18 cellular contexts compared by ENCODE assay signal in the genomic region with DNA sequence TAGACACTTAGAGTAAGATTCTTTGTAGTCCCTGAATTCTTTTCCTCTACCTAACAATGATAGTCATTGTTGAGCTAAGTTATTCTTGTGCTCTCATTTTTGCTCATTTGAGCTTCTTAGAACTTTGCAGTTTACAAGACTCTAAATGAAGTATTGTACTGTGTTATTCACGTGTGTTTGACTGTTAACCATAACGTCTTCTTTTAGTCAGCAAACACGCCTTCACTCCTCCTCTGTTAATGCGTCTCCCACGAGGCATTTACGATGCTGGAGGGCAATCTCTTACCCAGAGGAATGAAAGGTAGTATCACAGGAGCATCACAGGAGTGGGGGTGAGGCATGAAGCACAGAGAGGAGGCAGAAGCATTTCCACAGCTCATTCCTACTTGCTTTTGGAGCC. TPM values are rescaled to one million over a fixed set of nuclear protein-coding genes. Genes with fewer than 3 reads are reported as not detected.
"Had no signal": no experiment of that assay in that cellular context is flagged by ENCODE, and none has a peak within 500 bp of the region (broad histone marks: within the 10 kb centered on the region; RNA-seq: fewer than 3 reads in every experiment).

No MANE protein-coding gene starts in this region.

- H3K4me1 Mint-ChIP-seq: activated naive CD4-positive, alpha-beta T cell treated with anti-CD3 and anti-CD28 coated beads, Interleukin-2, amount 50 U/mL, for 24 hours; nephron had no signal

- H3K4me1 ChIP-seq: esophagus squamous epithelium, right atrium auricular region had no signal

- H3K27ac ChIP-seq: cardiac muscle cell, dorsolateral prefrontal cortex, esophagus squamous epithelium, right atrium auricular region, skin epidermis had no signal

- H3K4me3 ChIP-seq: cardiac muscle cell, dorsolateral prefrontal cortex, esophagus squamous epithelium, right atrium auricular region, skin epidermis had no signal

- H3K4me3 Mint-ChIP-seq: activated naive CD4-positive, alpha-beta T cell treated with anti-CD3 and anti-CD28 coated beads, Interleukin-2, amount 50 U/mL, for 24 hours; nephron had no signal

- FAIRE-seq: endometrium had no signal

- H3K27ac Mint-ChIP-seq: activated naive CD4-positive, alpha-beta T cell treated with anti-CD3 and anti-CD28 coated beads, Interleukin-2, amount 50 U/mL, for 24 hours; nephron had no signal

- DNase-seq: activated CD4-positive, alpha-beta T cell treated with anti-CD3 and anti-CD28 coated beads for 48 hours; activated CD8-positive, alpha-beta memory T cell treated with anti-CD3 and anti-CD28 coated beads for 24 hours; dorsolateral prefrontal cortex; esophagus squamous epithelium; glutamatergic neuron; occipital lobe; stimulated activated CD4-positive, alpha-beta T cell treated with anti-CD3 and anti-CD28 coated beads, Interleukin-4, amount 100 ng/mL, for 24 hours; stimulated activated naive CD8-positive, alpha-beta T cell treated with anti-CD3 and anti-CD28 coated beads, Interleukin-15, Interleukin-2, amounts not matched to agents 100 U/mL and 50 U/mL, for 24 hours had no signal

- H3K27me3 ChIP-seq: cardiac muscle cell, dorsolateral prefrontal cortex, esophagus squamous epithelium, right atrium auricular region had no signal

- H3K9me3 Mint-ChIP-seq: activated naive CD4-positive, alpha-beta T cell treated with anti-CD3 and anti-CD28 coated beads, Interleukin-2, amount 50 U/mL, for 24 hours; nephron had no signal

- H3K36me3 Mint-ChIP-seq: activated naive CD4-positive, alpha-beta T cell treated with anti-CD3 and anti-CD28 coated beads, Interleukin-2, amount 50 U/mL, for 24 hours had no signal

- H3K9me3 ChIP-seq: esophagus squamous epithelium, right atrium auricular region had no signal

- H3K36me3 ChIP-seq: cardiac muscle cell, right atrium auricular region had no signal

- ATAC-seq: stimulated activated naive CD8-positive, alpha-beta T cell treated with anti-CD3 and anti-CD28 coated beads, Interleukin-15, Interleukin-2, amounts not matched to agents 100 U/mL and 50 U/mL, for 24 hours had no signal

RNA-seq across cellular contexts. Expression of gene P2RY14, which starts 14.8 kb away (rescaled TPM):
- total RNA-seq: fibroblast of villous mesenchyme had no signal

RNA-seq across cellular contexts. Expression of gene GPR87, which starts 23.5 kb away (rescaled TPM):
- total RNA-seq: cardiac muscle cell, dorsolateral prefrontal cortex, liver, mesenteric fat pad, occipital lobe, posterior vena cava, right atrium auricular region had no signal
- polyA plus RNA-seq: cardiac muscle cell, liver had no signal

RNA-seq across cellular contexts. Expression of gene P2RY13, which starts 36.2 kb away (rescaled TPM):
- total RNA-seq: cardiac muscle cell, fibroblast of villous mesenchyme had no signal
